Comparison of ENCODE assay signal across 8 cellular contexts in genomic region chr6:98947411-98948292, GRCh38. TPM values are rescaled to one million over a fixed set of nuclear protein-coding genes. Genes with fewer than 3 reads are reported as not detected.
A peak's percentile ranks its signal among the peaks of the same experiment; 100 is the strongest.
DNase-seq lines count a peak whose midpoint lies in the region; TF ChIP-seq lines count a peak whose summit lies in the region.

TSS of gene FBXL4 (minus strand) at chr6:98947946. CDS start at chr6:98926988, 20,958 bp downstream.

- H3K27ac Mint-ChIP-seq in activated naive CD4-positive, alpha-beta T cell treated with anti-CD3 and anti-CD28 coated beads, Interleukin-2, amount 10 ng/mL, durations not matched to agents 7 days and 5 days, result peak within 1 kb of the TSS; percentile 94

- H3K27me3 ChIP-seq in H7 (ENCODE audit: control insufficient read depth, insufficient read depth, low read length), result no peaks in the 10 kb centered on the region
- no peaks in the 10 kb centered on the region for H3K27me3 ChIP-seq in SK-N-SH (ENCODE audit: insufficient read depth)

- DNase-seq in GF-D8 (lab: John Stamatoyannopoulos, UW) (peak; percentile 53), H7 (peak; percentile 92), M059J (ENCODE audit: low read depth) (peak; percentile 65), SK-N-SH (peak; percentile 95), glomerular endothelial cell (ENCODE audit: extremely low read depth, low read depth, low spot score) (no peak), occipital lobe (lab: John Stamatoyannopoulos, UW) (peak; percentile 86)
- DNase-seq in activated naive CD4-positive, alpha-beta T cell treated with anti-CD3 and anti-CD28 coated beads, Interleukin-2, amount 10 ng/mL, durations not matched to agents 7 days and 5 days, result peak; percentile 85

- CTCF ChIA-PET in SK-N-SH (lab: Yijun Ruan, JAX), result interaction anchor here (1.3 to 1.4 kb wide), 3 partner anchors 26 to 172 kb away, joined by 3 to 6 read pairs (median 5); no protein-coding TSS in a partner anchor
- CTCF ChIA-PET in activated naive CD4-positive, alpha-beta T cell treated with anti-CD3 and anti-CD28 coated beads, Interleukin-2, amount 10 ng/mL, durations not matched to agents 7 days and 5 days (lab: Charles Lee), result interaction anchor here (1.0 kb wide), 1 partner anchor 104 kb away, joined by 3 read pairs; no protein-coding TSS in a partner anchor

- H3K79me2 ChIP-seq in SK-N-SH (ENCODE audit: insufficient read depth), result peaks cover 49% of the 10 kb centered on the region

- no peaks in the 10 kb centered on the region for H3K9me2 ChIP-seq in SK-N-SH

- peaks cover 10 to 14% of the 10 kb centered on the region in 2 experiments; a peak in 3 of 4 replicates for H3K4me1 ChIP-seq in SK-N-SH (ENCODE audit: control insufficient read depth in 1 of 2, insufficient read depth in 2 of 2, low read depth in 1 of 2, low read length in 1 of 2)

- peaks cover 3% of the 10 kb centered on the region for H3K9me3 Mint-ChIP-seq in activated naive CD4-positive, alpha-beta T cell treated with anti-CD3 and anti-CD28 coated beads, Interleukin-2, amount 10 ng/mL, durations not matched to agents 7 days and 5 days

- 0 out of 2 replicates have a peak, but pooled peaks cover 11% of the 10 kb centered on the region for H3K9me3 ChIP-seq in SK-N-SH

- POLR2A ChIA-PET in SK-N-SH (lab: Yijun Ruan, JAX), result no interaction called here

- H2AFZ ChIP-seq in SK-N-SH (ENCODE audit: low read depth), result peak within 1 kb of the TSS; percentile 91

- peak within 1 kb of the TSS; percentile 95 for H3K4me3 Mint-ChIP-seq in activated naive CD4-positive, alpha-beta T cell treated with anti-CD3 and anti-CD28 coated beads, Interleukin-2, amount 10 ng/mL, durations not matched to agents 7 days and 5 days

- WGBS in SK-N-SH (ENCODE audit: low lambda C conversion rate), result 32% methylated on average over 7 of the region's 93 CpGs

- TF ChIP-seq EP300 in SK-N-SH (IDR thresholded peaks at IDR 0.05; ENCODE audit: borderline replicate concordance in 1 of 2, low read depth in 1 of 2, low read length in 1 of 2), result no peak

- H3K4me3 ChIP-seq in H7 (ENCODE audit: insufficient read depth, low read depth, low read length) (peak within 1 kb of the TSS; percentile 78), SK-N-SH (ENCODE audit: low read depth in 2 of 2, low read length in 1 of 2) (peak within 1 kb of the TSS; percentile 87 to 94)

- H4K20me1 ChIP-seq in SK-N-SH (ENCODE audit: insufficient read depth), result peaks cover 24% of the 10 kb centered on the region; the same call in 1 of the 2 replicates

- peak within 1 kb of the TSS; percentile 100 for H3K4me2 ChIP-seq in SK-N-SH

- peaks cover 22% of the 10 kb centered on the region for H3K27me3 Mint-ChIP-seq in activated naive CD4-positive, alpha-beta T cell treated with anti-CD3 and anti-CD28 coated beads, Interleukin-2, amount 10 ng/mL, durations not matched to agents 7 days and 5 days

- peaks cover 31% of the 10 kb centered on the region for H3F3A ChIP-seq in SK-N-SH (replicated peaks; ENCODE audit: insufficient read depth)

- H3K36me3 Mint-ChIP-seq in activated naive CD4-positive, alpha-beta T cell treated with anti-CD3 and anti-CD28 coated beads, Interleukin-2, amount 10 ng/mL, durations not matched to agents 7 days and 5 days, result peaks cover 6% of the 10 kb centered on the region

- peak within 1 kb of the TSS; percentile 88 for H3K9ac ChIP-seq in SK-N-SH

- H3K4me1 Mint-ChIP-seq in activated naive CD4-positive, alpha-beta T cell treated with anti-CD3 and anti-CD28 coated beads, Interleukin-2, amount 10 ng/mL, durations not matched to agents 7 days and 5 days, result peaks cover 17% of the 10 kb centered on the region

- TF ChIP-seq RAD21 in SK-N-SH (IDR thresholded peaks at IDR 0.05; ENCODE audit: low read length), result no peak

- peak within 1 kb of the TSS; percentile 75 to 88 for H3K27ac ChIP-seq in SK-N-SH (ENCODE audit: low read depth in 2 of 2, low read length in 1 of 2)
- H3K27ac ChIP-seq in temporal lobe (ENCODE audit: low read depth, low read length), result peak within 1 kb of the TSS; percentile 67

- no peak for TF ChIP-seq CTCF in SK-N-SH (IDR thresholded peaks at IDR 0.05)

- no peaks in the 10 kb centered on the region for H3K36me3 ChIP-seq in H7 (replicated peaks; ENCODE audit: control insufficient read depth, insufficient read depth, low read length)
- H3K36me3 ChIP-seq in SK-N-SH (replicated peaks in 1 of 2; ENCODE audit: control insufficient read depth in 1 of 2, insufficient read depth in 2 of 2, low read length in 1 of 2), result no peaks in the 10 kb centered on the region

TF ChIP-seq in SK-N-SH, 30 proteins besides CTCF, POLR2A, EP300 and RAD21 (continues in another document):
- peak; percentile 18; the same call in 1 of the 2 replicates for TF ChIP-seq NRF1 (IDR thresholded peaks at IDR 0.05; ENCODE audit: low read depth, low read length)
- TF ChIP-seq GABPA (IDR thresholded peaks at IDR 0.05; ENCODE audit: low read depth), result peak; percentile 30; the same call in 1 of the 2 replicates
- TF ChIP-seq SMC3 (IDR thresholded peaks at IDR 0.05; ENCODE audit: low read depth, low read length), result no peak
- no peak for TF ChIP-seq JUND (IDR thresholded peaks at IDR 0.05)
- no peak for TF ChIP-seq GATA2 (CRISPR knock-in tag; IDR thresholded peaks at IDR 0.05)
- TF ChIP-seq EZH2phosphoT487 (IDR thresholded peaks at IDR 0.05; ENCODE audit: borderline replicate concordance, low read depth), result no peak
- peak; percentile 4; the same call in 1 of the 2 replicates for TF ChIP-seq TCF12 (IDR thresholded peaks at IDR 0.05)
- TF ChIP-seq FOSL2 (IDR thresholded peaks at IDR 0.05; ENCODE audit: borderline replicate concordance, low read depth), result no peak
- TF ChIP-seq NFIC (IDR thresholded peaks at IDR 0.05; ENCODE audit: borderline replicate concordance), result no peak
- TF ChIP-seq ELF1 (IDR thresholded peaks at IDR 0.05), result peak; percentile 73; the same call in 1 of the 2 replicates
- no peak for TF ChIP-seq RXRA (IDR thresholded peaks at IDR 0.05; ENCODE audit: borderline replicate concordance, low read depth)
- TF ChIP-seq TAF1 (IDR thresholded peaks at IDR 0.05; ENCODE audit: borderline replicate concordance, low read depth, low read length), result peak; percentile 73; the same call in 1 of the 2 replicates
- 0 out of 2 replicates have a peak, but pooled peaks have one; percentile 43 for TF ChIP-seq FOXJ3 (CRISPR knock-in tag; IDR thresholded peaks at IDR 0.05)
- TF ChIP-seq RFX5 (IDR thresholded peaks at IDR 0.05; ENCODE audit: low read length), result no peak
- TF ChIP-seq MXI1 (IDR thresholded peaks at IDR 0.05; ENCODE audit: low read depth, low read length), result peak; percentile 73; the same call in 1 of the 2 replicates
- no peak for TF ChIP-seq FOXM1 (IDR thresholded peaks at IDR 0.05; ENCODE audit: low read depth)
- no peak for TF ChIP-seq ZBTB33 (IDR thresholded peaks at IDR 0.05; ENCODE audit: borderline replicate concordance, low read depth)
- TF ChIP-seq SIN3A (IDR thresholded peaks at IDR 0.05; ENCODE audit: borderline replicate concordance, low read depth, low read length), result 0 out of 2 replicates have a peak, but pooled peaks have one; percentile 38
- TF ChIP-seq RCOR1 (IDR thresholded peaks at IDR 0.05; ENCODE audit: low read length), result 0 out of 2 replicates have a peak, but pooled peaks have one; percentile 8
- no peak for TF ChIP-seq PBX3 (IDR thresholded peaks at IDR 0.05)
- TF ChIP-seq MEF2A (IDR thresholded peaks at IDR 0.05; ENCODE audit: borderline replicate concordance, low read depth), result no peak
- TF ChIP-seq CHD2 (IDR thresholded peaks at IDR 0.05; ENCODE audit: low read length, partially characterized antibody), result peak; percentile 23
- peak; percentile 41; the same call in 1 of the 2 replicates for TF ChIP-seq MAX (IDR thresholded peaks at IDR 0.05; ENCODE audit: low read depth)

RNA-seq across cellular contexts. Expression of gene FBXL4, which starts in this region (rescaled TPM):
- total RNA-seq in H7 (2014; rRNA removed; shearing (Covaris generic)), result 11.1 and 17.6 TPM in 2 replicates
- 8.8 and 9.6 TPM in 2 replicates for total RNA-seq in M059J (2014; rRNA removed; shearing (Covaris generic))
- 8.1 and 11.1 TPM in 2 replicates for polyA plus RNA-seq in SK-N-SH (2012; rRNA removed)
- 10.3 and 10.6 TPM in 2 replicates for polyA plus RNA-seq in SK-N-SH (2012; cell fraction: cytosol; rRNA removed)
- polyA plus RNA-seq in SK-N-SH (2012; cell fraction: nucleus; rRNA removed), result 6.1 and 12.2 TPM in 2 replicates
- total RNA-seq in glomerular endothelial cell (9.1 and 11.2 TPM in 2 replicates), occipital lobe (44.6 TPM), temporal lobe (19.4 TPM)
